Comparison of ENCODE assay signal across 9 cellular contexts in the genomic region with DNA sequence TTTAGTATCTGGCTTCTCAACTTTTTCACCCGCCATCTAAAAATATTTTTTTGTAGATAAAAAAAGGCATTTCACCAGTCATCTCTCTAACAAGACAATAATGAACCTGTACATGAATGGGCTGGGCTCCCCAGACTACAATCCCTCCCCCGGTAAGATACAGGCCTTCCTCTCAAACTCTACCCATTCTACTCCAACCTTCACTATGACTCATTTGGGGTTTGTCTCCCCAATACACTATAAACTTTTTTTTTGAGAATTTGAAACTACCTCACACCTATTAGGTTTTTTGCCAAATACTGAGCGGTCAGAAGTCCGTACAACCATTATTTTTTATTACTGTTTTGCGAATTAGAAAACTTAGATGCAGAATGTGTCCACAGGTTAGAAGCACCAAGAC. TPM values are rescaled to one million over a fixed set of nuclear protein-coding genes. Genes with fewer than 3 reads are reported as not detected.
A peak's percentile ranks its signal among the peaks of the same experiment; 100 is the strongest.
DNase-seq lines count a peak whose midpoint lies in the region; ATAC-seq, FAIRE-seq and TF ChIP-seq lines count a peak whose summit lies in the region.
"Had no signal": no experiment of that assay in that cellular context is flagged by ENCODE, and none has a peak within 500 bp of the region (broad histone marks: within the 10 kb centered on the region; RNA-seq: fewer than 3 reads in every experiment).

No MANE protein-coding gene starts in this region.

- TF ChIP-seq EP300 in A549 (IDR thresholded peaks at IDR 0.05) (no peak), GM12878 (IDR thresholded peaks at IDR 0.05; ENCODE audit: borderline replicate concordance in 1 of 2, control insufficient read depth in 1 of 2, low read depth in 2 of 2, low read length in 2 of 2) (no peak)

- H3K36me3 ChIP-seq in GM12878 (ENCODE audit: control insufficient read depth in 2 of 2, insufficient read depth in 2 of 2, low read length in 1 of 2) (peaks cover 13 to 21% of the 10 kb centered on the region in 2 experiments), lower lobe of right lung (peaks cover 47% of the 10 kb centered on the region)

- peak overlapping the region; percentile 66 for H3K4me3 ChIP-seq in A549
- H3K4me3 ChIP-seq in HL-60 (replicated peaks; ENCODE audit: insufficient read depth, low read length), result peak overlapping the region; percentile 61
- H3K4me3 ChIP-seq in GM12878, result peak overlapping the region; percentile 95
- peak overlapping the region; percentile 87 for H3K4me3 ChIP-seq in lower lobe of right lung

- no peak for TF ChIP-seq CTCF in A549 (IDR thresholded peaks at IDR 0.05)
- no peak for TF ChIP-seq CTCF in HL-60 (IDR thresholded peaks at IDR 0.05; ENCODE audit: insufficient read depth, low read length)
- no peak for TF ChIP-seq CTCF in GM12878 (IDR thresholded peaks at IDR 0.05 in 2 of 3, conservative IDR thresholded peaks at IDR 0.05 in 1 of 3; ENCODE audit: control insufficient read depth in 2 of 3, extremely low read depth in 1 of 3, insufficient read depth in 1 of 3, low read depth in 3 of 3, low read length in 3 of 3)
- TF ChIP-seq CTCF in lower lobe of right lung (IDR thresholded peaks at IDR 0.05), result no peak

- POLR2A ChIA-PET in A549 (lab: Yijun Ruan, JAX), result no interaction called here
- POLR2A ChIA-PET in GM12878 (lab: Charles Lee), result no interaction called here

- H3K9ac ChIP-seq in GM12878 (ENCODE audit: control insufficient read depth, insufficient read depth, low read length), result peak overlapping the region; percentile 95

- TF ChIP-seq RAD21 in A549 (conservative IDR thresholded peaks at IDR 0.05 in 1 of 2, IDR thresholded peaks at IDR 0.05 in 1 of 2) (no peak), GM12878 (IDR thresholded peaks at IDR 0.05; ENCODE audit: insufficient read depth, low read depth, low read length) (no peak)

- H4K20me1 ChIP-seq in GM12878 (ENCODE audit: control insufficient read depth, insufficient read depth), result peaks cover 3% of the 10 kb centered on the region; the same call in 1 of the 2 replicates

- BruUV-seq in GM12878 (replicated peaks; lab: Mats Ljungman, UMichigan), result no TSS peak

- DNase-seq in A549 (ENCODE audit: low read depth in 1 of 2, low spot score in 1 of 2) (no peak), HL-60 (ENCODE audit: low read depth in 1 of 2, low spot score in 1 of 2) (no peak), GM12878 (ENCODE audit: low read depth, low spot score) (no peak), lower lobe of right lung (no peak), H4 (ENCODE audit: low spot score) (no peak), NCI-H2029 (lab: John Stamatoyannopoulos, UW) (no peak)

- SMC1A ChIA-PET in GM12878 (lab: Charles Lee; ENCODE audit: uncharacterized antibody, unreplicated experiment), result interaction anchor here (1.0 kb wide), 1 partner anchor 22 kb away, joined by 3 read pairs; no protein-coding TSS in a partner anchor

- intact Hi-C loops in GM12878 (cut with micrococcal nuclease; ENCODE audit: unreplicated experiment), result no loop called here
- intact Hi-C loops in lower lobe of right lung (cut with DNase I), result no loop called here

- peaks cover 17% of the 10 kb centered on the region for H3K4me1 ChIP-seq in A549
- no peaks in the 10 kb centered on the region for H3K4me1 ChIP-seq in GM12878 (ENCODE audit: control insufficient read depth, insufficient read depth, low read length)
- peaks cover 16% of the 10 kb centered on the region for H3K4me1 ChIP-seq in lower lobe of right lung

- WGBS in A549 (ENCODE audit: missing lambda C conversion rate), result 1% methylated on average over 5 of the region's 5 CpGs
- WGBS in GM12878 (ENCODE audit: insufficient coverage, insufficient replicate concordance, low lambda C conversion rate, missing lambda C conversion rate), result 2% methylated on average over 5 of the region's 5 CpGs

- H3K4me2 ChIP-seq in A549 (peak overlapping the region; percentile 87), GM12878 (ENCODE audit: control insufficient read depth, insufficient read depth) (peak overlapping the region; percentile 89; the same call in 1 of the 2 replicates)

- ATAC-seq in A549 (no peak), GM12878 (peak; percentile 46), lower lobe of right lung (peak in 1 of 2 donors; percentile 36), GM21786 (IDR thresholded peaks at IDR 0.05; ENCODE audit: unreplicated experiment) (no peak), GM18517 (IDR thresholded peaks at IDR 0.05; ENCODE audit: unreplicated experiment) (no peak)

- H3K79me2 ChIP-seq in GM12878 (ENCODE audit: control insufficient read depth, insufficient read depth, low read length), result peaks cover 29% of the 10 kb centered on the region

- CTCF ChIA-PET in A549 (lab: Yijun Ruan, JAX), result no interaction called here
- CTCF ChIA-PET in GM12878 (lab: Yijun Ruan, JAX), result no interaction called here

- H3K9me3 ChIP-seq in A549 (no peaks in the 10 kb centered on the region), GM12878 (replicated peaks; ENCODE audit: control insufficient read depth, insufficient read depth, low read length) (no peaks in the 10 kb centered on the region), lower lobe of right lung (no peaks in the 10 kb centered on the region)

- FAIRE-seq in A549 (lab: Jason Lieb, UNC) (no peak), GM12878 (lab: Jason Lieb, UNC) (no peak)
- FAIRE-seq: islet of Langerhans had no signal

- RAD21 ChIA-PET in GM12878 (lab: Charles Lee; ENCODE audit: unreplicated experiment), result no interaction called here

- TF ChIP-seq POLR2A in A549 (IDR thresholded peaks at IDR 0.05; ENCODE audit: low read length), result no peak
- no peak for TF ChIP-seq POLR2A in GM12878 (IDR thresholded peaks at IDR 0.05; ENCODE audit: low read depth, low read length)

- in situ Hi-C loops in GM12878 (cut with MboI), result no loop called here

- no peak overlapping the region for H2AFZ ChIP-seq in GM12878 (ENCODE audit: control insufficient read depth, low read depth, low read length)

- H3K27me3 ChIP-seq in HL-60 (ENCODE audit: insufficient read depth, poor library complexity, severe bottlenecking) (no peaks in the 10 kb centered on the region), GM12878 (replicated peaks in 1 of 2; ENCODE audit: control insufficient read depth in 2 of 2, insufficient read depth in 2 of 2, low read length in 1 of 2) (no peaks in the 10 kb centered on the region; a peak in 1 of 4 replicates), lower lobe of right lung (ENCODE audit: low read depth) (no peaks in the 10 kb centered on the region)

- H3K27ac ChIP-seq in A549 (peak overlapping the region; percentile 92 to 99), HL-60 (replicated peaks) (peak overlapping the region; percentile 92), GM12878 (ENCODE audit: control insufficient read depth, insufficient read depth) (peak overlapping the region; percentile 97), lower lobe of right lung (peak overlapping the region; percentile 93)

RNA-seq across cellular contexts. Expression of a gene that starts 0.8 kb away (rescaled TPM):
- 2,693 and 2,889 TPM in 2 replicates for polyA plus RNA-seq in A549 (2011; rRNA removed)
- 1,349 and 1,454 TPM in 2 replicates for polyA plus RNA-seq in A549 (2012; cell fraction: cytosol; rRNA removed)
- 377 and 674 TPM in 2 replicates for polyA plus RNA-seq in A549 (2012; cell fraction: nucleus; rRNA removed)
- polyA plus RNA-seq in A549 (2017; fragmentation: RNase III; extraction: RNeasy Plus Mini Kit Qiagen cat#74134 plus additional on column Dnase treatment), result 1,572 to 1,776 TPM (median 1,661 TPM) in 3 replicates
- 507 and 753 TPM in 2 replicates for polyA minus RNA-seq in A549 (2011; rRNA and poly(A)+ RNA removed)
- total RNA-seq in GM12878 (2013; cell fraction: nucleolus; rRNA removed), result 391 and 401 TPM in 2 replicates
- 2,056 and 2,150 TPM in 2 replicates for total RNA-seq in GM12878 (2014; rRNA removed)
- 3,315 and 3,434 TPM in 2 replicates for total RNA-seq in GM12878 (2014; rRNA removed; fragmentation: Illumina TruSeq; extraction: Trizol)
- total RNA-seq in GM12878 (2021), result 2,327 and 2,384 TPM in 2 replicates
- polyA plus RNA-seq in GM12878 (2011; ENCODE audit: low read depth), result 3,955 TPM
- polyA plus RNA-seq in GM12878 (2011; rRNA removed), result 2,686 and 3,119 TPM in 2 replicates
- polyA plus RNA-seq in GM12878 (2011; cell fraction: cytosol; rRNA removed), result 1,825 and 1,843 TPM in 2 replicates
- 658 and 690 TPM in 2 replicates for polyA plus RNA-seq in GM12878 (2011; cell fraction: nucleus; rRNA removed)
- 3,096 and 3,407 TPM in 2 replicates for polyA plus RNA-seq in GM12878 (2012)
- 3,690 and 4,950 TPM in 2 replicates for polyA plus RNA-seq in GM12878 (2014; fragmentation: Illumina TruSeq; extraction: Trizol)
- 1,000 to 10,000 TPM; 1,828 to 2,204 TPM for polyA plus RNA-seq in GM12878 (2014; fragmentation: Nextera tagmentation; extraction: Ambion mirVana)
- polyA plus RNA-seq in GM12878 (2014; rRNA removed), result 2,258 and 2,542 TPM in 2 replicates
- 100 to 1,000 TPM; 801 to 823 TPM for polyA plus RNA-seq in GM12878 (2016; fragmentation: Nextera tagmentation; extraction: Ambion mirVana)
- 401 and 520 TPM in 2 replicates for polyA minus RNA-seq in GM12878 (2011; rRNA and poly(A)+ RNA removed)
- polyA minus RNA-seq in GM12878 (2011; cell fraction: cytosol; rRNA and poly(A)+ RNA removed), result 251 and 289 TPM in 2 replicates
- 118 and 169 TPM in 2 replicates for polyA minus RNA-seq in GM12878 (2011; cell fraction: nucleus; rRNA and poly(A)+ RNA removed)
- 896 TPM for total RNA-seq in lower lobe of right lung
- 2,241 and 2,331 TPM in 2 replicates for total RNA-seq in H4 (2014; rRNA removed; shearing (Covaris generic))

RNA-seq across cellular contexts. Expression of a gene that starts 10.1 kb away (rescaled TPM):
- polyA plus RNA-seq in A549 (2011; rRNA removed) (111 and 194 TPM in 2 replicates), A549 (2017; fragmentation: RNase III; extraction: RNeasy Plus Mini Kit Qiagen cat#74134 plus additional on column Dnase treatment) (73.1 to 78.6 TPM (median 77.1 TPM) in 3 replicates), GM12878 (2011; rRNA removed) (64.5 and 101 TPM in 2 replicates), GM12878 (2014; fragmentation: Illumina TruSeq; extraction: Trizol) (56.6 and 62.8 TPM in 2 replicates), GM12878 (2014; fragmentation: Nextera tagmentation; extraction: Ambion mirVana) (10 to 100 TPM; 14.6 to 23.2 TPM), GM12878 (2014; rRNA removed) (31.8 and 35.1 TPM in 2 replicates), GM12878 (2016; fragmentation: Nextera tagmentation; extraction: Ambion mirVana) (10 to 100 TPM; 60.6 to 68.2 TPM)
- 40.4 and 45.9 TPM in 2 replicates for polyA plus RNA-seq in A549 (2012; cell fraction: cytosol; rRNA removed)
- 26.5 and 32.2 TPM in 2 replicates for polyA plus RNA-seq in A549 (2012; cell fraction: nucleus; rRNA removed)
- 73.8 and 78.2 TPM in 2 replicates for polyA minus RNA-seq in A549 (2011; rRNA and poly(A)+ RNA removed)
- 33.7 and 35.2 TPM in 2 replicates for total RNA-seq in GM12878 (2013; cell fraction: nucleolus; rRNA removed)
- total RNA-seq in GM12878 (2014; rRNA removed) (43.7 and 49.9 TPM in 2 replicates), GM12878 (2014; rRNA removed; fragmentation: Illumina TruSeq; extraction: Trizol) (68.8 and 70.0 TPM in 2 replicates), GM12878 (2021) (84.9 and 85.2 TPM in 2 replicates), lower lobe of right lung (87.5 TPM)
- 15.9 TPM for polyA plus RNA-seq in GM12878 (2011; ENCODE audit: low read depth)
- 43.2 and 45.9 TPM in 2 replicates for polyA plus RNA-seq in GM12878 (2011; cell fraction: cytosol; rRNA removed)
- polyA plus RNA-seq in GM12878 (2011; cell fraction: nucleus; rRNA removed), result 19.4 and 26.1 TPM in 2 replicates
- polyA plus RNA-seq in GM12878 (2012), result 23.9 and 28.6 TPM in 2 replicates
- 93.5 and 95.2 TPM in 2 replicates for polyA minus RNA-seq in GM12878 (2011; rRNA and poly(A)+ RNA removed)
- polyA minus RNA-seq in GM12878 (2011; cell fraction: cytosol; rRNA and poly(A)+ RNA removed), result 36.6 and 48.3 TPM in 2 replicates
- 8.7 and 15.7 TPM in 2 replicates for polyA minus RNA-seq in GM12878 (2011; cell fraction: nucleus; rRNA and poly(A)+ RNA removed)
- 61.2 and 63.9 TPM in 2 replicates for total RNA-seq in H4 (2014; rRNA removed; shearing (Covaris generic))

RNA-seq across cellular contexts. Expression of a gene that starts 26.4 kb away (rescaled TPM):
- polyA plus RNA-seq in A549 (2011; rRNA removed), result 14.7 and 21.4 TPM in 2 replicates
- 14.7 and 16.5 TPM in 2 replicates for polyA plus RNA-seq in A549 (2012; cell fraction: cytosol; rRNA removed)
- 46.1 and 61.5 TPM in 2 replicates for polyA plus RNA-seq in A549 (2012; cell fraction: nucleus; rRNA removed)
- 8.5 to 9.9 TPM (median 9.8 TPM) in 3 replicates for polyA plus RNA-seq in A549 (2017; fragmentation: RNase III; extraction: RNeasy Plus Mini Kit Qiagen cat#74134 plus additional on column Dnase treatment)
- 37.6 and 41.5 TPM in 2 replicates for polyA minus RNA-seq in A549 (2011; rRNA and poly(A)+ RNA removed)
- total RNA-seq in GM12878 (2013; cell fraction: nucleolus; rRNA removed), result 225 and 244 TPM in 2 replicates
- 20.1 and 20.4 TPM in 2 replicates for total RNA-seq in GM12878 (2014; rRNA removed)
- total RNA-seq in GM12878 (2014; rRNA removed; fragmentation: Illumina TruSeq; extraction: Trizol), result 17.5 and 19.1 TPM in 2 replicates
- total RNA-seq in GM12878 (2021), result 39.9 and 43.9 TPM in 2 replicates
- polyA plus RNA-seq in GM12878 (2011; ENCODE audit: low read depth), result 8.5 TPM
- polyA plus RNA-seq in GM12878 (2011; rRNA removed), result 10.6 and 11.9 TPM in 2 replicates
- polyA plus RNA-seq in GM12878 (2011; cell fraction: cytosol; rRNA removed), result 8.4 and 9.0 TPM in 2 replicates
- polyA plus RNA-seq in GM12878 (2011; cell fraction: nucleus; rRNA removed), result 52.4 and 62.5 TPM in 2 replicates
- 21.1 and 23.8 TPM in 2 replicates for polyA plus RNA-seq in GM12878 (2012)
- polyA plus RNA-seq in GM12878 (2014; fragmentation: Illumina TruSeq; extraction: Trizol), result 18.4 and 20.0 TPM in 2 replicates
- 10 to 100 TPM in 1 of 2 experiments, 1 to 10 TPM in 1; 5.8 to 17.1 TPM for polyA plus RNA-seq in GM12878 (2014; fragmentation: Nextera tagmentation; extraction: Ambion mirVana)
- 27.2 and 27.7 TPM in 2 replicates for polyA plus RNA-seq in GM12878 (2014; rRNA removed)
- polyA plus RNA-seq in GM12878 (2016; fragmentation: Nextera tagmentation; extraction: Ambion mirVana), result 10 to 100 TPM; 17.4 to 18.3 TPM
- 52.5 and 59.6 TPM in 2 replicates for polyA minus RNA-seq in GM12878 (2011; rRNA and poly(A)+ RNA removed)
- polyA minus RNA-seq in GM12878 (2011; cell fraction: cytosol; rRNA and poly(A)+ RNA removed), result 15.4 and 17.7 TPM in 2 replicates
- 56.3 and 84.3 TPM in 2 replicates for polyA minus RNA-seq in GM12878 (2011; cell fraction: nucleus; rRNA and poly(A)+ RNA removed)
- 54.8 TPM for total RNA-seq in lower lobe of right lung
- 3.6 and 4.0 TPM in 2 replicates for total RNA-seq in H4 (2014; rRNA removed; shearing (Covaris generic))
